Comparison of ENCODE assay signal across 27 cellular contexts in the genomic region with DNA sequence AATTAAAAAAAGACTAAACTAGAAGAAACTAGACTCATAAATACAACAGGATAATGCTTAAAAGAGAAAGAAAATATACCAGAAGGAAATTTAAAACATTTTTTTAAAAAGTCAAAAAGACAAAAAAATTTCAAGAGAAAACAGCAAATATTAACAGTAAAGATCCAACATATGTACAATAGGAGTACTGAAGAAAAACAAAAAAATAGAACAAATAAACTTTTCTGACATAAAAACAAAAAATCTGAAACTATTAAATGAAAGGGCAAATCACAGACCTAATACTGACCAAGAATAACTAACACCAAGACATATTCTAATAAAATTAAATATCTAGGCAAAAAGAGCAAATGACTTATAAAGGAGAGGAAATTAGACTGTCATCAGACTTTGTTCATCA. TPM values are rescaled to one million over a fixed set of nuclear protein-coding genes. Genes with fewer than 3 reads are reported as not detected.
DNase-seq lines count a peak whose midpoint lies in the region; ATAC-seq, FAIRE-seq and TF ChIP-seq lines count a peak whose summit lies in the region.
"Had no signal": no experiment of that assay in that cellular context is flagged by ENCODE, and none has a peak within 500 bp of the region (broad histone marks: within the 10 kb centered on the region; RNA-seq: fewer than 3 reads in every experiment).

No MANE protein-coding gene starts in this region.

- in situ Hi-C loops in Caki2 (cut with HindIII; ENCODE audit: low pct_unique_long_range_greater_than_20kb, low sequenced_read_pairs): no loop called here

- FAIRE-seq in A204.1 (lab: Jason Lieb, UNC): peak; percentile 84
- peak; percentile 38 for FAIRE-seq in TTC549 (lab: Jason Lieb, UNC)
- FAIRE-seq: GM12891, H1, urothelium cell line had no signal

- H3K4me3 ChIP-seq in fibroblast of pulmonary artery (replicated peaks; ENCODE audit: low read depth, low read length): no peak overlapping the region
- H3K4me3 ChIP-seq: left lung, testis had no signal

- TF ChIP-seq CTCF in fibroblast of pulmonary artery (IDR thresholded peaks at IDR 0.05; ENCODE audit: low read length, missing control alignments): no peak

- no peak for ATAC-seq in GM21737 (IDR thresholded peaks at IDR 0.05; ENCODE audit: unreplicated experiment)
- ATAC-seq: esophagus mucosa; left lung; PC-3; Right ventricle myocardium inferior; stimulated activated naive CD8-positive, alpha-beta T cell treated with anti-CD3 and anti-CD28 coated beads, Interleukin-15, Interleukin-2, amounts not matched to agents 100 U/mL and 50 U/mL, for 24 hours had no signal

- DNase-seq in Caki2 (ENCODE audit: low read depth) (peak; percentile 24), fibroblast of pulmonary artery (ENCODE audit: low read depth) (peak; percentile 14), Kasumi-1 (lab: John Stamatoyannopoulos, UW) (no peak)
- DNase-seq in activated CD8-positive, alpha-beta memory T cell treated with anti-CD3 and anti-CD28 coated beads for 24 hours: no peak
- DNase-seq: activated CD4-positive, alpha-beta T cell treated with anti-CD3 and anti-CD28 coated beads for 48 hours; activated gamma-delta T cell treated with Interleukin-2 at 50 U/mL for 16 hours; activated T-cell treated with anti-CD3 and anti-CD28 coated beads, Interleukin-2, amount 50 U/mL, for 1 hour; Calu3; effector CD8-positive, alpha-beta T cell; hypothalamus; immature natural killer cell; left lung; NCI-H1105 treated with DMSO at 0.1 percent for 48 hours; NCI-H1930; NCI-H446; NCI-H774; PC-3; stimulated activated naive CD8-positive, alpha-beta T cell treated with anti-CD3 and anti-CD28 coated beads, Interleukin-15, Interleukin-2, amounts not matched to agents 100 U/mL and 50 U/mL, for 24 hours; testis had no signal

RNA-seq across cellular contexts. Expression of gene DNAJB14, which starts 11.5 kb away (rescaled TPM):
- total RNA-seq in Caki2 (2014; rRNA removed; shearing (Covaris generic); ENCODE audit: low replicate concordance): 4.6 and 76.4 TPM in 2 replicates

RNA-seq across cellular contexts. Expression of gene H2AZ1, which starts 15.2 kb away (rescaled TPM):
- 614 and 655 TPM in 2 replicates for total RNA-seq in Caki2 (2014; rRNA removed; shearing (Covaris generic); ENCODE audit: low replicate concordance)

RNA-seq across cellular contexts. Expression of gene LAMTOR3, which starts 40.7 kb away (rescaled TPM):
- total RNA-seq in Caki2 (2014; rRNA removed; shearing (Covaris generic); ENCODE audit: low replicate concordance): 25.2 and 37.4 TPM in 2 replicates

Comparison
In these comparisons a context has a peak if more than half of its experiments do, and no peak if none do; other contexts are left out.
1. DNase-seq: peak in Caki2 (single experiment) and fibroblast of pulmonary artery (single experiment); none in Kasumi-1 (0 of 2) and activated CD8-positive, alpha-beta memory T cell treated with anti-CD3 and anti-CD28 coated beads for 24 hours (single experiment).